In genomic region chr9:96667363-96667728, GRCh38 we compare ENCODE assay signal across 15 cellular contexts. TPM values are rescaled to one million over a fixed set of nuclear protein-coding genes. Genes with fewer than 3 reads are reported as not detected.
DNase-seq lines count a peak whose midpoint lies in the region; ATAC-seq and TF ChIP-seq lines count a peak whose summit lies in the region.
"Had no signal": no experiment of that assay in that cellular context is flagged by ENCODE, and none has a peak within 500 bp of the region (broad histone marks: within the 10 kb centered on the region; RNA-seq: fewer than 3 reads in every experiment).

No MANE protein-coding gene starts in this region.

- H3K4ac ChIP-seq in mesendoderm (ENCODE audit: low read depth, low read length), result no peak overlapping the region

- no peak overlapping the region for H3K18ac ChIP-seq in mesendoderm (ENCODE audit: low read length)

- no peak overlapping the region for H3K27ac ChIP-seq in PC-3 (ENCODE audit: low read length)
- H3K27ac ChIP-seq in mesendoderm (ENCODE audit: low read depth, low read length), result no peak overlapping the region
- H3K27ac ChIP-seq: Peyer's patch, SJSA1 had no signal

- no peak overlapping the region for H2BK5ac ChIP-seq in mesendoderm (ENCODE audit: low read length)

- no peaks in the 10 kb centered on the region for H3F3A ChIP-seq in PC-3 (ENCODE audit: low read length, unreplicated experiment)

- H3K4me1 ChIP-seq in PC-3 (ENCODE audit: insufficient read depth, low read length), result no peaks in the 10 kb centered on the region
- no peaks in the 10 kb centered on the region for H3K4me1 ChIP-seq in mesendoderm (ENCODE audit: control insufficient read depth, low read depth, low read length)
- H3K4me1 ChIP-seq: BE2C, Caco-2, Peyer's patch, SJSA1 had no signal

- H3K4me3 ChIP-seq in PC-3 (ENCODE audit: low read length) (no peak overlapping the region), mesendoderm (ENCODE audit: low read length) (no peak overlapping the region)
- H3K4me3 ChIP-seq: Peyer's patch, SJSA1 had no signal

- H3K56ac ChIP-seq in mesendoderm (ENCODE audit: low read length), result no peak overlapping the region

- H3K23ac ChIP-seq in mesendoderm (ENCODE audit: low read length), result no peak overlapping the region

- H3K36me3 ChIP-seq in PC-3 (ENCODE audit: low read depth, low read length) (no peaks in the 10 kb centered on the region), mesendoderm (ENCODE audit: control insufficient read depth, insufficient read depth, low read length) (no peaks in the 10 kb centered on the region)
- H3K36me3 ChIP-seq: BE2C, Peyer's patch, SJSA1 had no signal

- H3K4me2 ChIP-seq in PC-3 (ENCODE audit: low read length) (no peak overlapping the region), mesendoderm (ENCODE audit: low read length) (no peak overlapping the region)

- ATAC-seq in activated naive CD8-positive, alpha-beta T cell treated with anti-CD3 and anti-CD28 coated beads, Interleukin-2, amount 50 U/mL, for 24 hours, result no peak
- peak; percentile 20; the same call in 1 of the 2 replicates for ATAC-seq in PC-3

- H4K20me1 ChIP-seq in PC-3 (ENCODE audit: low read length), result no peaks in the 10 kb centered on the region

- H3K9me3 Mint-ChIP-seq in activated naive CD8-positive, alpha-beta T cell treated with anti-CD3 and anti-CD28 coated beads for 36 hours, result no peaks in the 10 kb centered on the region
- no peaks in the 10 kb centered on the region for H3K9me3 Mint-ChIP-seq in activated naive CD8-positive, alpha-beta T cell treated with anti-CD3 and anti-CD28 coated beads, Interleukin-2, amount 50 U/mL, for 24 hours
- H3K9me3 Mint-ChIP-seq in activated naive CD4-positive, alpha-beta T cell treated with anti-CD3 and anti-CD28 coated beads for 36 hours, result no peaks in the 10 kb centered on the region
- no peaks in the 10 kb centered on the region for H3K9me3 Mint-ChIP-seq in activated T-helper 1 cell treated with anti-CD3 and anti-CD28 coated beads, Interleukin-12 subunit alpha, Interleukin-12 subunit beta, Interleukin-2, Interleukin-4 antibody, amounts not matched to agents 30 ng/mL and 10 ng/mL and 1 ng/mL, durations not matched to agents 14 hours and 24 hours and 36 hours
- H3K9me3 Mint-ChIP-seq: CD4-positive, alpha-beta T cell had no signal

- no peak overlapping the region for H2AK5ac ChIP-seq in mesendoderm (ENCODE audit: low read length)

- H3K27ac Mint-ChIP-seq in activated naive CD8-positive, alpha-beta T cell treated with anti-CD3 and anti-CD28 coated beads for 36 hours, result no peak overlapping the region
- no peak overlapping the region for H3K27ac Mint-ChIP-seq in activated naive CD8-positive, alpha-beta T cell treated with anti-CD3 and anti-CD28 coated beads, Interleukin-2, amount 50 U/mL, for 24 hours
- no peak overlapping the region for H3K27ac Mint-ChIP-seq in activated naive CD4-positive, alpha-beta T cell treated with anti-CD3 and anti-CD28 coated beads for 36 hours
- H3K27ac Mint-ChIP-seq in activated T-helper 1 cell treated with anti-CD3 and anti-CD28 coated beads, Interleukin-12 subunit alpha, Interleukin-12 subunit beta, Interleukin-2, Interleukin-4 antibody, amounts not matched to agents 30 ng/mL and 10 ng/mL and 1 ng/mL, durations not matched to agents 14 hours and 24 hours and 36 hours, result no peak overlapping the region
- H3K27ac Mint-ChIP-seq: CD4-positive, alpha-beta T cell had no signal

- no peak overlapping the region for H3K9ac ChIP-seq in PC-3 (ENCODE audit: low read length)
- H3K9ac ChIP-seq in mesendoderm (ENCODE audit: low read length), result no peak overlapping the region

- POLR2A ChIA-PET in PC-3 (lab: Charles Lee; ENCODE audit: unreplicated experiment), result no interaction called here

- H3K9me2 ChIP-seq in PC-3 (replicated peaks; ENCODE audit: low read length), result no peaks in the 10 kb centered on the region

- H3K27me3 Mint-ChIP-seq in activated naive CD8-positive, alpha-beta T cell treated with anti-CD3 and anti-CD28 coated beads for 36 hours, result peaks cover 31% of the 10 kb centered on the region
- peaks cover 10% of the 10 kb centered on the region for H3K27me3 Mint-ChIP-seq in activated naive CD8-positive, alpha-beta T cell treated with anti-CD3 and anti-CD28 coated beads, Interleukin-2, amount 50 U/mL, for 24 hours
- H3K27me3 Mint-ChIP-seq in activated naive CD4-positive, alpha-beta T cell treated with anti-CD3 and anti-CD28 coated beads for 36 hours (ENCODE audit: low read depth), result peaks cover 3% of the 10 kb centered on the region
- H3K27me3 Mint-ChIP-seq in activated T-helper 1 cell treated with anti-CD3 and anti-CD28 coated beads, Interleukin-12 subunit alpha, Interleukin-12 subunit beta, Interleukin-2, Interleukin-4 antibody, amounts not matched to agents 30 ng/mL and 10 ng/mL and 1 ng/mL, durations not matched to agents 14 hours and 24 hours and 36 hours (ENCODE audit: insufficient read depth), result peaks cover 9% of the 10 kb centered on the region

- CTCF ChIA-PET in PC-3 (lab: Charles Lee), result no interaction called here
- CTCF ChIA-PET in activated naive CD4-positive, alpha-beta T cell treated with anti-CD3 and anti-CD28 coated beads for 36 hours (lab: Charles Lee), result interaction anchor here (0.6 to 6.2 kb wide), 13 partner anchors 9 to 340 kb away, joined by 3 to 28 read pairs (median 5); partner anchors contain the start of gene HABP4

- H3K27me3 ChIP-seq in PC-3 (ENCODE audit: low read length) (no peaks in the 10 kb centered on the region), mesendoderm (ENCODE audit: insufficient read depth, low read length, poor library complexity) (no peaks in the 10 kb centered on the region)
- H3K27me3 ChIP-seq: BE2C, Peyer's patch, SJSA1 had no signal

- BruUV-seq in PC-3 (replicated peaks; lab: Mats Ljungman, UMichigan), result no TSS peak

- no peak overlapping the region for H2AFZ ChIP-seq in PC-3 (ENCODE audit: low read length)

- DNase-seq in activated naive CD8-positive, alpha-beta T cell treated with anti-CD3 and anti-CD28 coated beads for 36 hours, result no peak
- DNase-seq in activated naive CD8-positive, alpha-beta T cell treated with anti-CD3 and anti-CD28 coated beads, Interleukin-2, amount 50 U/mL, for 24 hours, result no peak
- no peak for DNase-seq in PC-3
- DNase-seq in mesendoderm, result peak; percentile 64
- DNase-seq in activated naive CD4-positive, alpha-beta T cell treated with anti-CD3 and anti-CD28 coated beads for 36 hours, result no peak
- no peak for DNase-seq in activated T-helper 1 cell treated with anti-CD3 and anti-CD28 coated beads, Interleukin-12 subunit alpha, Interleukin-12 subunit beta, Interleukin-2, Interleukin-4 antibody, amounts not matched to agents 30 ng/mL and 10 ng/mL and 1 ng/mL, durations not matched to agents 14 hours and 24 hours and 36 hours (ENCODE audit: low spot score)
- DNase-seq in SKM-1 treated with dmso at 0.1 percent for 144 hours (lab: John Stamatoyannopoulos, UW; ENCODE audit: unreplicated experiment), result no peak
- DNase-seq: CD4-positive, alpha-beta T cell; DMS153; GF-D8; GOT3; Peyer's patch had no signal

- WGBS in mesendoderm (ENCODE audit: extremely low coverage, insufficient coverage, low lambda C conversion rate), result no CpG with 5 or more reads among the region's 2 CpGs

- H3K36me3 Mint-ChIP-seq in activated naive CD8-positive, alpha-beta T cell treated with anti-CD3 and anti-CD28 coated beads for 36 hours, result no peaks in the 10 kb centered on the region
- no peaks in the 10 kb centered on the region for H3K36me3 Mint-ChIP-seq in activated naive CD8-positive, alpha-beta T cell treated with anti-CD3 and anti-CD28 coated beads, Interleukin-2, amount 50 U/mL, for 24 hours (ENCODE audit: low read depth)
- no peaks in the 10 kb centered on the region for H3K36me3 Mint-ChIP-seq in activated naive CD4-positive, alpha-beta T cell treated with anti-CD3 and anti-CD28 coated beads for 36 hours (ENCODE audit: low read depth)
- no peaks in the 10 kb centered on the region for H3K36me3 Mint-ChIP-seq in activated T-helper 1 cell treated with anti-CD3 and anti-CD28 coated beads, Interleukin-12 subunit alpha, Interleukin-12 subunit beta, Interleukin-2, Interleukin-4 antibody, amounts not matched to agents 30 ng/mL and 10 ng/mL and 1 ng/mL, durations not matched to agents 14 hours and 24 hours and 36 hours (ENCODE audit: low read depth)

- no peak overlapping the region for H2BK15ac ChIP-seq in mesendoderm (replicated peaks; ENCODE audit: low read depth)

- no peaks in the 10 kb centered on the region for H3K9me3 ChIP-seq in PC-3 (ENCODE audit: low read length)
- H3K9me3 ChIP-seq: BE2C, Caco-2, Peyer's patch, SJSA1 had no signal

- H4K5ac ChIP-seq in mesendoderm (ENCODE audit: low read length), result no peak overlapping the region

- no peak overlapping the region for H2BK120ac ChIP-seq in mesendoderm (ENCODE audit: low read depth, low read length)

- intact Hi-C loops in PC-3 (cut with micrococcal nuclease), result loop anchor here (5.0 to 10.0 kb wide), 3 partner anchors 215 to 433 kb away; partner anchors contain the start of gene HABP4
- intact Hi-C loops in activated naive CD4-positive, alpha-beta T cell treated with anti-CD3 and anti-CD28 coated beads for 36 hours (cut with micrococcal nuclease), result loop anchor here (2.0 kb wide), 1 partner anchor 225 kb away; no protein-coding TSS in a partner anchor
- intact Hi-C loops in activated T-helper 1 cell treated with anti-CD3 and anti-CD28 coated beads, Interleukin-12 subunit alpha, Interleukin-12 subunit beta, Interleukin-2, Interleukin-4 antibody, amounts not matched to agents 30 ng/mL and 10 ng/mL and 1 ng/mL, durations not matched to agents 14 hours and 24 hours and 36 hours (cut with micrococcal nuclease), result loop anchor here (1.0 to 10.0 kb wide), 2 partner anchors 225 to 433 kb away; no protein-coding TSS in a partner anchor

- no peak overlapping the region for H4K8ac ChIP-seq in mesendoderm (ENCODE audit: low read depth, low read length)

- H3K79me2 ChIP-seq in PC-3 (ENCODE audit: low read length), result no peaks in the 10 kb centered on the region
- H3K79me2 ChIP-seq in mesendoderm (ENCODE audit: control insufficient read depth, insufficient read depth, low read length), result no peaks in the 10 kb centered on the region

- no peaks in the 10 kb centered on the region for H3K4me1 Mint-ChIP-seq in activated naive CD8-positive, alpha-beta T cell treated with anti-CD3 and anti-CD28 coated beads for 36 hours
- H3K4me1 Mint-ChIP-seq in activated naive CD8-positive, alpha-beta T cell treated with anti-CD3 and anti-CD28 coated beads, Interleukin-2, amount 50 U/mL, for 24 hours, result peaks cover 2% of the 10 kb centered on the region
- no peaks in the 10 kb centered on the region for H3K4me1 Mint-ChIP-seq in activated naive CD4-positive, alpha-beta T cell treated with anti-CD3 and anti-CD28 coated beads for 36 hours (ENCODE audit: low read depth)
- H3K4me1 Mint-ChIP-seq in activated T-helper 1 cell treated with anti-CD3 and anti-CD28 coated beads, Interleukin-12 subunit alpha, Interleukin-12 subunit beta, Interleukin-2, Interleukin-4 antibody, amounts not matched to agents 30 ng/mL and 10 ng/mL and 1 ng/mL, durations not matched to agents 14 hours and 24 hours and 36 hours (ENCODE audit: low read depth), result no peaks in the 10 kb centered on the region

- peak overlapping the region; percentile 18 for H3K4me3 Mint-ChIP-seq in activated naive CD8-positive, alpha-beta T cell treated with anti-CD3 and anti-CD28 coated beads for 36 hours
- H3K4me3 Mint-ChIP-seq in activated naive CD8-positive, alpha-beta T cell treated with anti-CD3 and anti-CD28 coated beads, Interleukin-2, amount 50 U/mL, for 24 hours, result no peak overlapping the region
- H3K4me3 Mint-ChIP-seq in activated naive CD4-positive, alpha-beta T cell treated with anti-CD3 and anti-CD28 coated beads for 36 hours, result no peak overlapping the region
- H3K4me3 Mint-ChIP-seq in activated T-helper 1 cell treated with anti-CD3 and anti-CD28 coated beads, Interleukin-12 subunit alpha, Interleukin-12 subunit beta, Interleukin-2, Interleukin-4 antibody, amounts not matched to agents 30 ng/mL and 10 ng/mL and 1 ng/mL, durations not matched to agents 14 hours and 24 hours and 36 hours, result no peak overlapping the region
- H3K4me3 Mint-ChIP-seq: CD4-positive, alpha-beta T cell had no signal

- 0 out of 2 replicates have a peak, but pooled peaks have one; percentile 18 for TF ChIP-seq CTCF in PC-3 (conservative IDR thresholded peaks at IDR 0.05; ENCODE audit: low read depth, low read length)

- no peaks in the 10 kb centered on the region for H3K79me1 ChIP-seq in mesendoderm (ENCODE audit: low read length)

RNA-seq across cellular contexts. Expression of gene PRXL2C, which starts 12.2 kb away (rescaled TPM):
- total RNA-seq in activated naive CD8-positive, alpha-beta T cell treated with anti-CD3 and anti-CD28 coated beads for 36 hours, result 1 to 10 TPM; 4.1 to 4.2 TPM
- 9.7 and 15.2 TPM in 2 replicates for total RNA-seq in PC-3 (2014; rRNA removed)
- 5.2 TPM for polyA plus RNA-seq in mesendoderm (2013, experiment 1 of 2)
- 5.4 TPM for polyA plus RNA-seq in mesendoderm (2013, experiment 2 of 2)
- 1 to 10 TPM; 4.0 to 4.8 TPM for total RNA-seq in activated naive CD4-positive, alpha-beta T cell treated with anti-CD3 and anti-CD28 coated beads for 36 hours
- 8.1 and 8.8 TPM in 2 replicates for total RNA-seq in activated T-helper 1 cell treated with anti-CD3 and anti-CD28 coated beads, Interleukin-12 subunit alpha, Interleukin-12 subunit beta, Interleukin-2, Interleukin-4 antibody, amounts not matched to agents 30 ng/mL and 10 ng/mL and 1 ng/mL, durations not matched to agents 14 hours and 24 hours and 36 hours

RNA-seq across cellular contexts. Expression of gene CDC14B, which starts 47.7 kb away (rescaled TPM):
- total RNA-seq in activated naive CD8-positive, alpha-beta T cell treated with anti-CD3 and anti-CD28 coated beads for 36 hours, result under 1 TPM; 0.56 to 0.70 TPM
- 10.5 and 11.4 TPM in 2 replicates for total RNA-seq in PC-3 (2014; rRNA removed)
- 26.9 TPM for polyA plus RNA-seq in mesendoderm (2013, experiment 1 of 2)
- polyA plus RNA-seq in mesendoderm (2013, experiment 2 of 2), result 26.3 TPM
- under 1 TPM; 0.62 to 0.89 TPM for total RNA-seq in activated naive CD4-positive, alpha-beta T cell treated with anti-CD3 and anti-CD28 coated beads for 36 hours
- total RNA-seq in activated T-helper 1 cell treated with anti-CD3 and anti-CD28 coated beads, Interleukin-12 subunit alpha, Interleukin-12 subunit beta, Interleukin-2, Interleukin-4 antibody, amounts not matched to agents 30 ng/mL and 10 ng/mL and 1 ng/mL, durations not matched to agents 14 hours and 24 hours and 36 hours, result 1.1 and 1.4 TPM in 2 replicates
